In the genomic region with DNA sequence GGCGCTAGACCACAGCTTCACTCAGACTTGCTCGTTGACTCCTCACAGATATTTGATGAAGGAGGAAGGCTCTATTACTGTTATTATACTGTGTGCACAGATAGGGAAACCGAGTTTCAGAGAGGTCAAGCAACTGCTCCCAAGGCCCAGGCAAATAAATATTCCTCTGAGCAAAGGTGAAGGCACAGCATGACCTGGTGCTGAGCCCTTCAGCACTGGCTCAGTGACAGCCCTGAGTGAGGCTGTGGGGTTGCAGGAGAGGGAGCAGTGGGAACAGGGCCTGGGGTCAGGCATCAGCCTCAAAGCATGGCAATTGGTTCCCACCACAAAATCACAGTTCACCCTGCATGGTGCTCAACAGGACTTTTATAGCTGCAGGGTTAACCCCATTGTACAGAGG, we compare ENCODE assay signal across 29 cellular contexts. TPM values are rescaled to one million over a fixed set of nuclear protein-coding genes. Genes with fewer than 3 reads are reported as not detected.
"Had no signal": no experiment of that assay in that cellular context is flagged by ENCODE, and none has a peak within 500 bp of the region (broad histone marks: within the 10 kb centered on the region; RNA-seq: fewer than 3 reads in every experiment).

No MANE protein-coding gene starts in this region.

- H3K4me3 Mint-ChIP-seq: activated B cell treated with CpG ODN at 0.5 μM for 24 hours; activated CD4-positive, alpha-beta memory T cell treated with anti-CD3 and anti-CD28 coated beads for 36 hours; activated naive CD4-positive, alpha-beta T cell treated with anti-CD3 and anti-CD28 coated beads, Interleukin-2, amount 10 ng/mL, durations not matched to agents 7 days and 5 days; effector memory CD8-positive, alpha-beta T cell; immature natural killer cell; mesothelial cell of epicardium had no signal

- H3K36me3 Mint-ChIP-seq: immature natural killer cell had no signal

- H3K27me3 Mint-ChIP-seq: activated B cell treated with CpG ODN at 0.5 μM for 24 hours; activated CD4-positive, alpha-beta memory T cell treated with anti-CD3 and anti-CD28 coated beads for 36 hours; activated naive CD4-positive, alpha-beta T cell treated with anti-CD3 and anti-CD28 coated beads, Interleukin-2, amount 10 ng/mL, durations not matched to agents 7 days and 5 days; effector memory CD8-positive, alpha-beta T cell; naive thymus-derived CD8-positive, alpha-beta T cell had no signal

- H3K9me3 ChIP-seq: body of pancreas, neutrophil, thoracic aorta, upper lobe of left lung had no signal

- H3K4me3 ChIP-seq: body of pancreas, cardiac muscle cell, hepatocyte, thoracic aorta, upper lobe of left lung had no signal

- H3K27ac ChIP-seq: body of pancreas, cardiac muscle cell, hepatocyte, neutrophil, parathyroid adenoma, thoracic aorta, upper lobe of left lung had no signal

- H3K36me3 ChIP-seq: cardiac muscle cell had no signal

- H3K4me1 ChIP-seq: parathyroid adenoma had no signal

- H3K27me3 ChIP-seq: body of pancreas, cardiac muscle cell, hepatocyte, neutrophil, upper lobe of left lung had no signal

- H3K9me3 Mint-ChIP-seq: activated B cell treated with CpG ODN at 0.5 μM for 24 hours; activated CD4-positive, alpha-beta memory T cell treated with anti-CD3 and anti-CD28 coated beads for 36 hours; activated naive CD4-positive, alpha-beta T cell treated with anti-CD3 and anti-CD28 coated beads, Interleukin-2, amount 10 ng/mL, durations not matched to agents 7 days and 5 days; effector memory CD8-positive, alpha-beta T cell; immature natural killer cell; mesothelial cell of epicardium; naive thymus-derived CD8-positive, alpha-beta T cell had no signal

- DNase-seq: activated B cell treated with CpG ODN at 0.5 μM for 24 hours; activated CD4-positive, alpha-beta memory T cell treated with anti-CD3 and anti-CD28 coated beads for 36 hours; activated CD4-positive, alpha-beta T cell treated with anti-CD3 and anti-CD28 coated beads for 48 hours; activated effector memory CD4-positive, alpha-beta T cell treated with anti-CD3 and anti-CD28 coated beads, Interleukin-2, amount 50 U/mL, for 16 hours; activated naive CD4-positive, alpha-beta T cell treated with anti-CD3 and anti-CD28 coated beads, Interleukin-2, amount 10 ng/mL, durations not matched to agents 7 days and 5 days; anterior cingulate cortex; body of pancreas; effector memory CD8-positive, alpha-beta T cell; foreskin melanocyte; immature natural killer cell; left ventricle myocardium superior; mammary epithelial cell; naive thymus-derived CD8-positive, alpha-beta T cell; small intestine; stimulated activated CD4-positive, alpha-beta T cell treated with anti-CD3 and anti-CD28 coated beads, Interleukin-15, amount 100 ng/mL, for 24 hours; stimulated activated naive CD4-positive, alpha-beta T cell treated with Interleukin-2 at 50 U/mL for 16 hours; T1000; upper lobe of left lung had no signal

- H3K27ac Mint-ChIP-seq: activated B cell treated with CpG ODN at 0.5 μM for 24 hours; activated CD4-positive, alpha-beta memory T cell treated with anti-CD3 and anti-CD28 coated beads for 36 hours; activated naive CD4-positive, alpha-beta T cell treated with anti-CD3 and anti-CD28 coated beads, Interleukin-2, amount 10 ng/mL, durations not matched to agents 7 days and 5 days; effector memory CD8-positive, alpha-beta T cell; immature natural killer cell; mesothelial cell of epicardium had no signal

- ATAC-seq: body of pancreas; effector memory CD8-positive, alpha-beta T cell; esophagus mucosa; left ventricle myocardium superior; naive thymus-derived CD8-positive, alpha-beta T cell; sciatic nerve had no signal

RNA-seq across cellular contexts. Expression of a gene that starts 23.6 kb away (rescaled TPM):
- total RNA-seq: activated B cell treated with CpG ODN at 0.5 μM for 24 hours; activated CD4-positive, alpha-beta memory T cell treated with anti-CD3 and anti-CD28 coated beads for 36 hours; dermis microvascular lymphatic vessel endothelial cell; endothelial cell of umbilical vein; naive thymus-derived CD8-positive, alpha-beta T cell; T-helper 1 cell treated with Interleukin-12 subunit alpha and Interleukin-12 subunit beta and Interleukin-4 antibody, amounts not matched to agents 30 ng/mL and 1 ng/mL, for 36 hours had no signal
- polyA plus RNA-seq: endothelial cell of umbilical vein; immature natural killer cell; mammary epithelial cell; naive thymus-derived CD8-positive, alpha-beta T cell had no signal
